ENCODE assay signal across 1 cellular context in the genomic region with DNA sequence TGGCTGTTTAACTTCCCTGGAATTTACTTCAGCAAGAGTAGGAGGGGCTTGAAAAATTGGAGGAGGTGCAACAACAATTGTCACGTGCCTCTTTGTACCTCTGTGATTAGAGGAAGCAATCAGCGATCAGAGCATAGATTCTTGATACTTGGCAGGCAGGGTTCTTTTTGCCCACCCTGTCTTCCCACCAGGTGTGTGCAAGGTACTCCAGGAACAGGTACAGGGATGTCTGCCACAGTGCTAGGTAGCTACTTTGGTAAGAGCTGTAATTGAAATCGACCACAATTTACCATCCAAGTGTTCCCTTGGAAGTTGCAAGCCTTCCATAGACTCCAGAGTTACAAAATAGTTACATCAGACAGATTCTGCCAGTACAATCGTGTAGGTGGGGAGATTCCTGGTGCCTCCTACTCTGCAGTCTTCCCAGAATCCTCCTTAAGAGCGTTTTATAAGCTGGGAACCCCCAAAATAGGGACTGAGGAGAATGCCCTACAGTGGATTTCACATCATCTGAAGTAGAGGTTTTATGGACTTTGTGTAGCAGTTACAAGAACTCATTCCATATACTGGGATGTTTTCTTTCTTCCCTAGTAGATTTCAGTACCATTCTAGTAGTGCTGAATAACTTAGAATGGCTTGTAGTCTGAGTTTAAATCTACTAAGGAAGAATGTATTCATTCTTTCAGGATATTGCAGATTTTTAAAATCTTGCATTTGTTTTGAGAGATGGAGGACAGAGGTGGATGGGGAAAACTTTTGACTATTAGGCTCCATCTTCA.
TF ChIP-seq lines count a peak whose summit lies in the region.

No MANE protein-coding gene starts in this region.

TF ChIP-seq in GM23338, 12 proteins besides CTCF, POLR2A, EP300 and RAD21 (continued from another document):
- TF ChIP-seq, protein P1, sequence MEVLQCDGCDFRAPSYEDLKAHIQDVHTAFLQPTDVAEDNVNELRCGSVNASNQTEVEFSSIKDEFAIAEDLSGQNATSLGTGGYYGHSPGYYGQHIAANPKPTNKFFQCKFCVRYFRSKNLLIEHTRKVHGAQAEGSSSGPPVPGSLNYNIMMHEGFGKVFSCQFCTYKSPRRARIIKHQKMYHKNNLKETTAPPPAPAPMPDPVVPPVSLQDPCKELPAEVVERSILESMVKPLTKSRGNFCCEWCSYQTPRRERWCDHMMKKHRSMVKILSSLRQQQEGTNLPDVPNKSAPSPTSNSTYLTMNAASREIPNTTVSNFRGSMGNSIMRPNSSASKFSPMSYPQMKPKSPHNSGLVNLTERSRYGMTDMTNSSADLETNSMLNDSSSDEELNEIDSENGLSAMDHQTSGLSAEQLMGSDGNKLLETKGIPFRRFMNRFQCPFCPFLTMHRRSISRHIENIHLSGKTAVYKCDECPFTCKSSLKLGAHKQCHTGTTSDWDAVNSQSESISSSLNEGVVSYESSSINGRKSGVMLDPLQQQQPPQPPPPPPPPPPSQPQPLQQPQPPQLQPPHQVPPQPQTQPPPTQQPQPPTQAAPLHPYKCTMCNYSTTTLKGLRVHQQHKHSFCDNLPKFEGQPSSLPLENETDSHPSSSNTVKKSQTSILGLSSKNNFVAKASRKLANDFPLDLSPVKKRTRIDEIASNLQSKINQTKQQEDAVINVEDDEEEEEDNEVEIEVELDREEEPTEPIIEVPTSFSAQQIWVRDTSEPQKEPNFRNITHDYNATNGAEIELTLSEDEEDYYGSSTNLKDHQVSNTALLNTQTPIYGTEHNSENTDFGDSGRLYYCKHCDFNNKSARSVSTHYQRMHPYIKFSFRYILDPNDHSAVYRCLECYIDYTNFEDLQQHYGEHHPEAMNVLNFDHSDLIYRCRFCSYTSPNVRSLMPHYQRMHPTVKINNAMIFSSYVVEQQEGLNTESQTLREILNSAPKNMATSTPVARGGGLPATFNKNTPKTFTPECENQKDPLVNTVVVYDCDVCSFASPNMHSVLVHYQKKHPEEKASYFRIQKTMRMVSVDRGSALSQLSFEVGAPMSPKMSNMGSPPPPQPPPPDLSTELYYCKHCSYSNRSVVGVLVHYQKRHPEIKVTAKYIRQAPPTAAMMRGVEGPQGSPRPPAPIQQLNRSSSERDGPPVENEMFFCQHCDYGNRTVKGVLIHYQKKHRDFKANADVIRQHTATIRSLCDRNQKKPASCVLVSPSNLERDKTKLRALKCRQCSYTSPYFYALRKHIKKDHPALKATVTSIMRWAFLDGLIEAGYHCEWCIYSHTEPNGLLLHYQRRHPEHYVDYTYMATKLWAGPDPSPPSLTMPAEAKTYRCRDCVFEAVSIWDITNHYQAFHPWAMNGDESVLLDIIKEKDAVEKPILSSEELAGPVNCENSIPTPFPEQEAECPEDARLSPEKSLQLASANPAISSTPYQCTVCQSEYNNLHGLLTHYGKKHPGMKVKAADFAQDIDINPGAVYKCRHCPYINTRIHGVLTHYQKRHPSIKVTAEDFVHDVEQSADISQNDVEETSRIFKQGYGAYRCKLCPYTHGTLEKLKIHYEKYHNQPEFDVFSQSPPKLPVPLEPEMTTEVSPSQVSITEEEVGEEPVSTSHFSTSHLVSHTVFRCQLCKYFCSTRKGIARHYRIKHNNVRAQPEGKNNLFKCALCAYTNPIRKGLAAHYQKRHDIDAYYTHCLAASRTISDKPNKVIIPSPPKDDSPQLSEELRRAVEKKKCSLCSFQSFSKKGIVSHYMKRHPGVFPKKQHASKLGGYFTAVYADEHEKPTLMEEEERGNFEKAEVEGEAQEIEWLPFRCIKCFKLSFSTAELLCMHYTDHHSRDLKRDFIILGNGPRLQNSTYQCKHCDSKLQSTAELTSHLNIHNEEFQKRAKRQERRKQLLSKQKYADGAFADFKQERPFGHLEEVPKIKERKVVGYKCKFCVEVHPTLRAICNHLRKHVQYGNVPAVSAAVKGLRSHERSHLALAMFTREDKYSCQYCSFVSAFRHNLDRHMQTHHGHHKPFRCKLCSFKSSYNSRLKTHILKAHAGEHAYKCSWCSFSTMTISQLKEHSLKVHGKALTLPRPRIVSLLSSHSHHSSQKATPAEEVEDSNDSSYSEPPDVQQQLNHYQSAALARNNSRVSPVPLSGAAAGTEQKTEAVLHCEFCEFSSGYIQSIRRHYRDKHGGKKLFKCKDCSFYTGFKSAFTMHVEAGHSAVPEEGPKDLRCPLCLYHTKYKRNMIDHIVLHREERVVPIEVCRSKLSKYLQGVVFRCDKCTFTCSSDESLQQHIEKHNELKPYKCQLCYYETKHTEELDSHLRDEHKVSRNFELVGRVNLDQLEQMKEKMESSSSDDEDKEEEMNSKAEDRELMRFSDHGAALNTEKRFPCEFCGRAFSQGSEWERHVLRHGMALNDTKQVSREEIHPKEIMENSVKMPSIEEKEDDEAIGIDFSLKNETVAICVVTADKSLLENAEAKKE (CRISPR knock-in tag; IDR thresholded peaks at IDR 0.05), result no peak
- TF ChIP-seq, protein P2, sequence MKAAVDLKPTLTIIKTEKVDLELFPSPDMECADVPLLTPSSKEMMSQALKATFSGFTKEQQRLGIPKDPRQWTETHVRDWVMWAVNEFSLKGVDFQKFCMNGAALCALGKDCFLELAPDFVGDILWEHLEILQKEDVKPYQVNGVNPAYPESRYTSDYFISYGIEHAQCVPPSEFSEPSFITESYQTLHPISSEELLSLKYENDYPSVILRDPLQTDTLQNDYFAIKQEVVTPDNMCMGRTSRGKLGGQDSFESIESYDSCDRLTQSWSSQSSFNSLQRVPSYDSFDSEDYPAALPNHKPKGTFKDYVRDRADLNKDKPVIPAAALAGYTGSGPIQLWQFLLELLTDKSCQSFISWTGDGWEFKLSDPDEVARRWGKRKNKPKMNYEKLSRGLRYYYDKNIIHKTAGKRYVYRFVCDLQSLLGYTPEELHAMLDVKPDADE (IDR thresholded peaks at IDR 0.05), result no peak
- TF ChIP-seq ZNF331 (CRISPR knock-in tag; IDR thresholded peaks at IDR 0.05; ENCODE audit: low read depth) (no peak), POLR2AphosphoS5 (IDR thresholded peaks at IDR 0.05; ENCODE audit: low read depth) (no peak), EZH2phosphoT487 (IDR thresholded peaks at IDR 0.05; ENCODE audit: unreplicated experiment) (no peak), NANOG (IDR thresholded peaks at IDR 0.05; ENCODE audit: borderline replicate concordance) (no peak), EZH2 (IDR thresholded peaks at IDR 0.05; ENCODE audit: low read depth, unreplicated experiment) (no peak)
